ENCODE assay signal across 16 cellular contexts in genomic region chr2:140892429-140892828, GRCh38.
"Had no signal": no experiment of that assay in that cellular context is flagged by ENCODE, and none has a peak within 500 bp of the region (broad histone marks: within the 10 kb centered on the region; RNA-seq: fewer than 3 reads in every experiment).

No MANE protein-coding gene starts in this region.

- DNase-seq: activated CD4-positive, alpha-beta T cell treated with anti-CD3 and anti-CD28 coated beads for 1 hour; activated T-cell treated with anti-CD3 and anti-CD28 coated beads, Interleukin-2, amount 50 U/mL, for 1 hour; aorta; cortex of kidney; gastrocnemius medialis; heart left ventricle; left ventricle myocardium superior; stimulated activated CD4-positive, alpha-beta T cell treated with anti-CD3 and anti-CD28 coated beads, Interleukin-4, amount 100 ng/mL, for 24 hours; stimulated activated naive CD4-positive, alpha-beta T cell treated with Interleukin-2 at 50 U/mL for 16 hours; T-helper 1 cell; upper lobe of left lung had no signal

- H3K4me1 ChIP-seq: gastrocnemius medialis, heart left ventricle, prostate gland, right atrium auricular region, upper lobe of left lung had no signal

- H3K27ac ChIP-seq: gastrocnemius medialis, heart left ventricle, prostate gland, right atrium auricular region, thoracic aorta, upper lobe of left lung had no signal

- H3K27ac Mint-ChIP-seq: activated naive CD4-positive, alpha-beta T cell treated with anti-CD3 and anti-CD28 coated beads, Interleukin-2, amount 50 U/mL, for 72 hours; natural killer cell treated with Interleukin-12 subunit alpha and Interleukin-12 subunit beta and Interleukin-15 and Interleukin-18, amount 100 ng/mL, for 72 hours had no signal

- H3K9me3 ChIP-seq: heart left ventricle, prostate gland, right atrium auricular region, thoracic aorta, upper lobe of left lung had no signal

- H3K36me3 Mint-ChIP-seq: activated naive CD4-positive, alpha-beta T cell treated with anti-CD3 and anti-CD28 coated beads, Interleukin-2, amount 50 U/mL, for 72 hours had no signal

- ATAC-seq: activated naive CD4-positive, alpha-beta T cell treated with anti-CD3 and anti-CD28 coated beads, Interleukin-2, amount 50 U/mL, for 72 hours; gastrocnemius medialis; heart left ventricle; left ventricle myocardium superior; natural killer cell treated with Interleukin-12 subunit alpha and Interleukin-12 subunit beta and Interleukin-15 and Interleukin-18, amount 100 ng/mL, for 72 hours had no signal

- H3K36me3 ChIP-seq: gastrocnemius medialis, heart left ventricle, prostate gland, right atrium auricular region, thoracic aorta, upper lobe of left lung had no signal

- H3K27me3 Mint-ChIP-seq: natural killer cell treated with Interleukin-12 subunit alpha and Interleukin-12 subunit beta and Interleukin-15 and Interleukin-18, amount 100 ng/mL, for 72 hours had no signal

- H3K4me3 Mint-ChIP-seq: natural killer cell treated with Interleukin-12 subunit alpha and Interleukin-12 subunit beta and Interleukin-15 and Interleukin-18, amount 100 ng/mL, for 72 hours had no signal

- H3K4me3 ChIP-seq: gastrocnemius medialis, heart left ventricle, prostate gland, right atrium auricular region, thoracic aorta, upper lobe of left lung had no signal

- H3K27me3 ChIP-seq: gastrocnemius medialis, heart left ventricle, right atrium auricular region, upper lobe of left lung had no signal
